ENCODE assay signal across 10 cellular contexts in genomic region chr3:20256144-20256543, GRCh38.
DNase-seq lines count a peak whose midpoint lies in the region; ATAC-seq and TF ChIP-seq lines count a peak whose summit lies in the region.
"Had no signal": no experiment of that assay in that cellular context is flagged by ENCODE, and none has a peak within 500 bp of the region (broad histone marks: within the 10 kb centered on the region; RNA-seq: fewer than 3 reads in every experiment).

No MANE protein-coding gene starts in this region.

- no peaks in the 10 kb centered on the region for H3K9me3 ChIP-seq in vagina

- no peak overlapping the region for H3K27ac ChIP-seq in substantia nigra (ENCODE audit: low read depth, low read length, poor library complexity, severe bottlenecking)
- H3K27ac ChIP-seq in vagina: no peak overlapping the region

- H3K36me3 ChIP-seq in vagina: no peaks in the 10 kb centered on the region

- no peak overlapping the region for H3K4me3 ChIP-seq in vagina

- peak; percentile 93 for ATAC-seq in GM18868 (IDR thresholded peaks at IDR 0.05; ENCODE audit: unreplicated experiment)
- peak; percentile 86 for ATAC-seq in GM21786 (IDR thresholded peaks at IDR 0.05; ENCODE audit: unreplicated experiment)
- ATAC-seq in HG03558 (IDR thresholded peaks at IDR 0.05; ENCODE audit: extremely low read depth, unreplicated experiment): peak; percentile 89

- DNase-seq in kidney tubule cell (ENCODE audit: low spot score) (peak; percentile 22), substantia nigra (lab: John Stamatoyannopoulos, UW) (no peak), vagina (ENCODE audit: extremely low spot score in 2 of 2) (no peak), NCI-H187 treated with DMSO at 0.1 percent for 48 hours (lab: John Stamatoyannopoulos, UW) (no peak), NCI-H1417 (lab: John Stamatoyannopoulos, UW) (no peak)
- DNase-seq: activated T-cell treated with anti-CD3 and anti-CD28 coated beads, Interleukin-2, amount 50 U/mL, for 24 hours; NCI-H1105 had no signal

- H3K4me1 ChIP-seq in vagina: no peaks in the 10 kb centered on the region

- H3K27me3 ChIP-seq in vagina: no peaks in the 10 kb centered on the region

- no peak for TF ChIP-seq POLR2A in vagina (IDR thresholded peaks at IDR 0.05)

- intact Hi-C loops in vagina (cut with DNase I): no loop called here

- no peak for TF ChIP-seq CTCF in vagina (IDR thresholded peaks at IDR 0.05)
